19 cellular contexts compared by ENCODE assay signal in genomic region chr12:122327494-122328385, GRCh38.
DNase-seq lines count a peak whose midpoint lies in the region; ATAC-seq and TF ChIP-seq lines count a peak whose summit lies in the region.
"Had no signal": no experiment of that assay in that cellular context is flagged by ENCODE, and none has a peak within 500 bp of the region (broad histone marks: within the 10 kb centered on the region; RNA-seq: fewer than 3 reads in every experiment).

No MANE protein-coding gene starts in this region.

- H3K4me1 ChIP-seq in right cardiac atrium (ENCODE audit: control insufficient read depth, insufficient read depth, low read length): no peaks in the 10 kb centered on the region
- no peaks in the 10 kb centered on the region for H3K4me1 ChIP-seq in left ventricle myocardium inferior
- H3K4me1 ChIP-seq in gastroesophageal sphincter: no peaks in the 10 kb centered on the region
- no peaks in the 10 kb centered on the region for H3K4me1 ChIP-seq in aorta (ENCODE audit: control insufficient read depth in 1 of 2, insufficient read depth in 2 of 2, low read length in 2 of 2)
- H3K4me1 ChIP-seq in esophagus squamous epithelium: no peaks in the 10 kb centered on the region
- no peaks in the 10 kb centered on the region for H3K4me1 ChIP-seq in tibial nerve
- H3K4me1 ChIP-seq: BE2C, SJSA1, thyroid gland had no signal

- TF ChIP-seq CTCF in left ventricle myocardium inferior (IDR thresholded peaks at IDR 0.05; ENCODE audit: borderline replicate concordance) (no peak), gastroesophageal sphincter (IDR thresholded peaks at IDR 0.05) (no peak), esophagus squamous epithelium (IDR thresholded peaks at IDR 0.05) (no peak), tibial nerve (IDR thresholded peaks at IDR 0.05) (no peak)

- TF ChIP-seq EP300 in gastroesophageal sphincter (IDR thresholded peaks at IDR 0.05): no peak
- TF ChIP-seq EP300 in tibial nerve (IDR thresholded peaks at IDR 0.05): peak in 1 of 2 donors; percentile 36

- no peaks in the 10 kb centered on the region for H3K9me3 Mint-ChIP-seq in activated CD4-positive, alpha-beta memory T cell treated with anti-CD3 and anti-CD28 coated beads, Interleukin-2, amount 10 ng/mL, durations not matched to agents 7 days and 5 days
- no peaks in the 10 kb centered on the region for H3K9me3 Mint-ChIP-seq in natural killer cell treated with Interleukin-12 subunit alpha and Interleukin-12 subunit beta and Interleukin-15 and Interleukin-18, amount 100 ng/mL, for 72 hours
- H3K9me3 Mint-ChIP-seq: endodermal cell had no signal

- intact Hi-C loops in right cardiac atrium (cut with DNase I) (no loop called here), left ventricle myocardium inferior (cut with micrococcal nuclease) (no loop called here), aorta (cut with DNase I) (no loop called here), esophagus squamous epithelium (cut with DNase I) (no loop called here)

- 75% methylated on average over 18 of the region's 18 CpGs for WGBS in right cardiac atrium
- WGBS in gastroesophageal sphincter (ENCODE audit: low coverage in 1 of 2), 2 donors: 73 to 82% methylated on average over 11 to 18 of the region's 18 CpGs
- WGBS in aorta, 2 donors: 87 to 88% methylated on average over 18 of the region's 18 CpGs
- WGBS in esophagus squamous epithelium, 2 donors: 75 to 78% methylated on average over 14 to 16 of the region's 18 CpGs
- 76 to 84% methylated on average over 18 of the region's 18 CpGs for WGBS in tibial nerve, 2 donors

- H3K4me1 Mint-ChIP-seq in activated CD4-positive, alpha-beta memory T cell treated with anti-CD3 and anti-CD28 coated beads, Interleukin-2, amount 10 ng/mL, durations not matched to agents 7 days and 5 days: peaks cover 22% of the 10 kb centered on the region
- peaks cover 4 to 5% of the 10 kb centered on the region in 2 donors for H3K4me1 Mint-ChIP-seq in natural killer cell treated with Interleukin-12 subunit alpha and Interleukin-12 subunit beta and Interleukin-15 and Interleukin-18, amount 100 ng/mL, for 72 hours (ENCODE audit: low read depth in 2 of 2)
- H3K4me1 Mint-ChIP-seq: endodermal cell had no signal

- peaks cover 80% of the 10 kb centered on the region for H3K36me3 ChIP-seq in left ventricle myocardium inferior
- peaks cover 0 to 99% of the 10 kb centered on the region in 2 donors for H3K36me3 ChIP-seq in gastroesophageal sphincter
- H3K36me3 ChIP-seq in aorta (ENCODE audit: control insufficient read depth in 1 of 2, insufficient read depth in 2 of 2, low read length in 1 of 2): peaks cover 14 to 16% of the 10 kb centered on the region in 2 donors
- H3K36me3 ChIP-seq in esophagus squamous epithelium: peaks cover under 1 to 100% (median 20%) of the 10 kb centered on the region in 3 donors
- H3K36me3 ChIP-seq in tibial nerve: peaks cover 0 to 88% (median 11%) of the 10 kb centered on the region in 3 donors

- POLR2A ChIA-PET in activated CD4-positive, alpha-beta memory T cell treated with anti-CD3 and anti-CD28 coated beads, Interleukin-2, amount 10 ng/mL, durations not matched to agents 7 days and 5 days (lab: Charles Lee): interaction anchor here (0.5 to 1.2 kb wide), 2 partner anchors 29 to 61 kb away, joined by 3 read pairs; no protein-coding TSS in a partner anchor

- H3K27ac ChIP-seq in right cardiac atrium (ENCODE audit: low read length) (no peak overlapping the region), left ventricle myocardium inferior (replicated peaks) (no peak overlapping the region), gastroesophageal sphincter (no peak overlapping the region), aorta (ENCODE audit: low read depth in 1 of 2, low read length in 2 of 2) (no peak overlapping the region), esophagus squamous epithelium (peak overlapping the region in 2 of 4 donors; percentile 5 to 43), tibial nerve (peak overlapping the region in 1 of 4 donors; percentile 20)
- H3K27ac ChIP-seq: SJSA1, thyroid gland had no signal

- no peak overlapping the region for H3K4me3 Mint-ChIP-seq in activated CD4-positive, alpha-beta memory T cell treated with anti-CD3 and anti-CD28 coated beads, Interleukin-2, amount 10 ng/mL, durations not matched to agents 7 days and 5 days
- H3K4me3 Mint-ChIP-seq in natural killer cell treated with Interleukin-12 subunit alpha and Interleukin-12 subunit beta and Interleukin-15 and Interleukin-18, amount 100 ng/mL, for 72 hours: no peak overlapping the region
- H3K4me3 Mint-ChIP-seq: endodermal cell had no signal

- no peaks in the 10 kb centered on the region for H3K9me3 ChIP-seq in right cardiac atrium (ENCODE audit: control insufficient read depth, low read length)
- H3K9me3 ChIP-seq in left ventricle myocardium inferior (replicated peaks): no peaks in the 10 kb centered on the region
- no peaks in the 10 kb centered on the region for H3K9me3 ChIP-seq in gastroesophageal sphincter
- no peaks in the 10 kb centered on the region for H3K9me3 ChIP-seq in aorta (ENCODE audit: control insufficient read depth, low read length)
- H3K9me3 ChIP-seq in esophagus squamous epithelium: no peaks in the 10 kb centered on the region
- H3K9me3 ChIP-seq in tibial nerve: no peaks in the 10 kb centered on the region
- H3K9me3 ChIP-seq: BE2C, SJSA1, thyroid gland had no signal

- ATAC-seq in right cardiac atrium (peak; percentile 20 to 29), gastroesophageal sphincter (peak; percentile 31), aorta (ENCODE audit: low FRiP score) (peak; percentile 38)
- ATAC-seq in natural killer cell treated with Interleukin-12 subunit alpha and Interleukin-12 subunit beta and Interleukin-15 and Interleukin-18, amount 100 ng/mL, for 72 hours: no peak

- no peaks in the 10 kb centered on the region for H3K27me3 ChIP-seq in right cardiac atrium (ENCODE audit: control insufficient read depth, insufficient read depth)
- no peaks in the 10 kb centered on the region for H3K27me3 ChIP-seq in left ventricle myocardium inferior (ENCODE audit: low read depth)
- no peaks in the 10 kb centered on the region for H3K27me3 ChIP-seq in gastroesophageal sphincter
- no peaks in the 10 kb centered on the region for H3K27me3 ChIP-seq in aorta (ENCODE audit: control insufficient read depth in 1 of 2, insufficient read depth in 2 of 2, low read length in 1 of 2)
- H3K27me3 ChIP-seq in esophagus squamous epithelium: no peaks in the 10 kb centered on the region
- H3K27me3 ChIP-seq in tibial nerve: no peaks in the 10 kb centered on the region
- H3K27me3 ChIP-seq: BE2C, SJSA1, thyroid gland had no signal

- H3K36me3 Mint-ChIP-seq in activated CD4-positive, alpha-beta memory T cell treated with anti-CD3 and anti-CD28 coated beads, Interleukin-2, amount 10 ng/mL, durations not matched to agents 7 days and 5 days (ENCODE audit: low read depth): peaks cover 33% of the 10 kb centered on the region
- peaks cover 23% of the 10 kb centered on the region for H3K36me3 Mint-ChIP-seq in natural killer cell treated with Interleukin-12 subunit alpha and Interleukin-12 subunit beta and Interleukin-15 and Interleukin-18, amount 100 ng/mL, for 72 hours

- H3K27ac Mint-ChIP-seq in activated CD4-positive, alpha-beta memory T cell treated with anti-CD3 and anti-CD28 coated beads, Interleukin-2, amount 10 ng/mL, durations not matched to agents 7 days and 5 days: peak overlapping the region; percentile 79
- H3K27ac Mint-ChIP-seq in natural killer cell treated with Interleukin-12 subunit alpha and Interleukin-12 subunit beta and Interleukin-15 and Interleukin-18, amount 100 ng/mL, for 72 hours: no peak overlapping the region
- H3K27ac Mint-ChIP-seq: endodermal cell had no signal

- H3K4me3 ChIP-seq in right cardiac atrium (ENCODE audit: low read length): no peak overlapping the region
- H3K4me3 ChIP-seq in left ventricle myocardium inferior: no peak overlapping the region
- no peak overlapping the region for H3K4me3 ChIP-seq in gastroesophageal sphincter
- H3K4me3 ChIP-seq in aorta (ENCODE audit: low read length in 2 of 2): no peak overlapping the region
- no peak overlapping the region for H3K4me3 ChIP-seq in esophagus squamous epithelium
- no peak overlapping the region for H3K4me3 ChIP-seq in tibial nerve
- H3K4me3 ChIP-seq: SJSA1, thyroid gland had no signal

- no peak for TF ChIP-seq POLR2A in gastroesophageal sphincter (IDR thresholded peaks at IDR 0.05)
- no peak for TF ChIP-seq POLR2A in esophagus squamous epithelium (IDR thresholded peaks at IDR 0.05)
- TF ChIP-seq POLR2A in tibial nerve (IDR thresholded peaks at IDR 0.05): no peak

- CTCF ChIA-PET in activated CD4-positive, alpha-beta memory T cell treated with anti-CD3 and anti-CD28 coated beads, Interleukin-2, amount 10 ng/mL, durations not matched to agents 7 days and 5 days (lab: Charles Lee): interaction anchor here (0.8 to 1.7 kb wide), 2 partner anchors 8 to 28 kb away, joined by 3 to 7 read pairs; no protein-coding TSS in a partner anchor

- no peaks in the 10 kb centered on the region for H3K27me3 Mint-ChIP-seq in activated CD4-positive, alpha-beta memory T cell treated with anti-CD3 and anti-CD28 coated beads, Interleukin-2, amount 10 ng/mL, durations not matched to agents 7 days and 5 days
- no peaks in the 10 kb centered on the region for H3K27me3 Mint-ChIP-seq in natural killer cell treated with Interleukin-12 subunit alpha and Interleukin-12 subunit beta and Interleukin-15 and Interleukin-18, amount 100 ng/mL, for 72 hours

- no peak for DNase-seq in right cardiac atrium
- DNase-seq in left ventricle myocardium inferior: no peak
- DNase-seq in activated CD4-positive, alpha-beta memory T cell treated with anti-CD3 and anti-CD28 coated beads, Interleukin-2, amount 10 ng/mL, durations not matched to agents 7 days and 5 days: no peak
- DNase-seq in aorta: no peak
- DNase-seq in esophagus squamous epithelium (lab: John Stamatoyannopoulos, UW): no peak
- no peak for DNase-seq in natural killer cell treated with Interleukin-12 subunit alpha and Interleukin-12 subunit beta and Interleukin-15 and Interleukin-18, amount 100 ng/mL, for 72 hours (ENCODE audit: low spot score)
- DNase-seq in tibial nerve (ENCODE audit: low spot score in 2 of 2): no peak
- DNase-seq: BE2C, cerebellar nuclear complex, DMS53, endodermal cell, foreskin fibroblast, HCEC 1CT, NCI-H1930, posterior cingulate gyrus, small intestine, thyroid gland had no signal

Comparison
In these comparisons a context has a peak if more than half of its experiments do, and no peak if none do; other contexts are left out.
1. ATAC-seq: peak in right cardiac atrium (2 of 2), gastroesophageal sphincter (single experiment) and aorta (single experiment); none in natural killer cell treated with Interleukin-12 subunit alpha and Interleukin-12 subunit beta and Interleukin-15 and Interleukin-18, amount 100 ng/mL, for 72 hours (0 of 2).